2 cellular contexts compared by ENCODE assay signal in genomic region chr10:131141645-131142445, GRCh38.
TF ChIP-seq lines count a peak whose summit lies in the region.

No MANE protein-coding gene starts in this region.

TF ChIP-seq in H1, 55 proteins besides CTCF, POLR2A, EP300 and RAD21 (continued from another document):
- TF ChIP-seq SIRT6 (IDR thresholded peaks at IDR 0.05; ENCODE audit: low read length) (no peak), MAX (IDR thresholded peaks at IDR 0.05) (no peak), ZNF274 (IDR thresholded peaks at IDR 0.05; ENCODE audit: borderline replicate concordance, extremely low read depth, low read length) (no peak), CEBPB (IDR thresholded peaks at IDR 0.05; ENCODE audit: low read depth, low read length) (no peak), CTBP2 (IDR thresholded peaks at IDR 0.05; ENCODE audit: borderline replicate concordance, insufficient read depth, insufficient read length, low read length) (no peak), GTF2F1 (IDR thresholded peaks at IDR 0.05; ENCODE audit: borderline replicate concordance, low read depth, low read length) (no peak), KDM4A (IDR thresholded peaks at IDR 0.05; ENCODE audit: low read depth, low read length, severe bottlenecking) (no peak), SRF (IDR thresholded peaks at IDR 0.05; ENCODE audit: low read depth, low read length) (no peak)
TF ChIP-seq in H1: peak in this region for 0.

TF ChIP-seq in HepG2, 621 proteins besides CTCF, POLR2A, EP300 and RAD21 (continued from another document):
- TF ChIP-seq HIC2 (CRISPR knock-in tag; IDR thresholded peaks at IDR 0.05; ENCODE audit: low read depth), result no peak
- TF ChIP-seq KIAA2018 (CRISPR knock-in tag; IDR thresholded peaks at IDR 0.05; ENCODE audit: borderline replicate concordance), result no peak
- no peak for TF ChIP-seq NR2C2 (CRISPR knock-in tag; IDR thresholded peaks at IDR 0.05; ENCODE audit: borderline replicate concordance)
- TF ChIP-seq HCFC1 (IDR thresholded peaks at IDR 0.05; ENCODE audit: low read depth, low read length), result no peak
- TF ChIP-seq HMGXB3 (CRISPR knock-in tag; IDR thresholded peaks at IDR 0.05; ENCODE audit: borderline replicate concordance), result no peak
- TF ChIP-seq ZNF746 (CRISPR knock-in tag; IDR thresholded peaks at IDR 0.05), result no peak
- TF ChIP-seq EED (CRISPR knock-in tag; IDR thresholded peaks at IDR 0.05), result no peak
- TF ChIP-seq ZNF780A (CRISPR knock-in tag; IDR thresholded peaks at IDR 0.05), result no peak
